8 cellular contexts compared by ENCODE assay signal in the genomic region with DNA sequence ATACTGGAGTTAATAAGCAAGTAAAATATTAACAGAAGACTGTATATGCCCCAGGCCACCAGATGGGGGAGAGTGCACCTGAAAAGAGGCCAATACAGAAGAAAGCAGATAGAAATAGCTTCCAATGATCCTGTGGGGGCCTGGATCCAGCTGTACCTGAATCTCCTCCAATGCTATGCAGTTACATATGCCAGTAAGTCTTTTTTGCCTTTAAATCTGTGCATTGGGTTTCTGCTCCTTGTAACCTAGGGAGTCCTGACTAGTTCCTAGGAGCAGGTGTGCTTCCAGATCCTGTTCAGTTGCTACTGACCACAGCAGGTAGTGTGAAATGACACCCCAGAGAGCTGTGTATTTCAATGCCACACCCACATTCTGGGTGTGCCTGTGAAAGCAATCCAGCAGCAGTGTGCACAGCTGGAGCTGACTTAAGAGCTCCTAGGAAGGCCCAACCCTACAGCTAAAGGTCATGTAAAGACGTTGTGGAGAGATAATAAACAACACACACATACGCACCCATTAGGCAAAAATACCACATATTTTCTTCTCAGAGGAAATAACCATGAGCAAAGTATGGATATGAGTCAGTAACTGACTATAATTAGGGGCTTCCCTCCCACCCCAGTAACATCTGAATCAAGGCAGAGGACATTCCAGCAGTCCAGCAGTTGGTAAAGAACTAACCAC.
DNase-seq lines count a peak whose midpoint lies in the region; ATAC-seq and TF ChIP-seq lines count a peak whose summit lies in the region.

No MANE protein-coding gene starts in this region.

- peaks cover 40% of the 10 kb centered on the region for H3K4me1 ChIP-seq in BLaER1
- peaks cover 0 to 9% (median 7%) of the 10 kb centered on the region in 4 donors for H3K4me1 ChIP-seq in stomach

- no peaks in the 10 kb centered on the region for H3K27me3 ChIP-seq in BLaER1
- H3K27me3 ChIP-seq in stomach: no peaks in the 10 kb centered on the region

- no peak overlapping the region for H3K4me3 ChIP-seq in BLaER1
- no peak overlapping the region for H3K4me3 ChIP-seq in epithelial cell of esophagus (ENCODE audit: low read length)
- H3K4me3 ChIP-seq in stomach: no peak overlapping the region

- TF ChIP-seq EP300 in stomach (IDR thresholded peaks at IDR 0.05): no peak

- H3K27ac ChIP-seq in BLaER1: peak overlapping the region; percentile 45; the same call in 1 of the 2 replicates
- no peak overlapping the region for H3K27ac ChIP-seq in stomach

- H3K9ac ChIP-seq in BLaER1: no peak overlapping the region

- no peaks in the 10 kb centered on the region for H4K20me1 ChIP-seq in BLaER1

- intact Hi-C loops in stomach (cut with DNase I; ENCODE audit: low total_unique reads): no loop called here

- TF ChIP-seq POLR2A in stomach (IDR thresholded peaks at IDR 0.05): no peak

- 18 to 37% (median 19%) methylated on average over 2 of the region's 2 CpGs for WGBS in stomach, 5 donors

- H3K9me3 ChIP-seq in BLaER1 (no peaks in the 10 kb centered on the region; the same call in 1 of the 2 replicates), stomach (no peaks in the 10 kb centered on the region)

- peak; percentile 88 for ATAC-seq in GM18502 (IDR thresholded peaks at IDR 0.05; ENCODE audit: poor library complexity, unreplicated experiment)
- peak; percentile 89 for ATAC-seq in HG02840 (IDR thresholded peaks at IDR 0.05; ENCODE audit: low FRiP score, unreplicated experiment)

- H3K4me2 ChIP-seq in BLaER1: peak overlapping the region; percentile 68

- DNase-seq in NOMO-1 treated with DMSO at 0.1 percent for 48 hours (lab: John Stamatoyannopoulos, UW; ENCODE audit: unreplicated experiment) (peak; percentile 32), epithelial cell of esophagus (ENCODE audit: low read depth) (peak; percentile 81), stomach (peak; percentile 38), NCI-H1105 (lab: John Stamatoyannopoulos, UW) (no peak)
- DNase-seq in activated CD8-positive, alpha-beta memory T cell treated with anti-CD3 and anti-CD28 coated beads, Interleukin-2, amount 50 U/mL, for 48 hours: no peak

- no peaks in the 10 kb centered on the region for H3K36me3 ChIP-seq in BLaER1
- H3K36me3 ChIP-seq in stomach: no peaks in the 10 kb centered on the region

- TF ChIP-seq CTCF in epithelial cell of esophagus (IDR thresholded peaks at IDR 0.05; ENCODE audit: insufficient read depth, low read depth, low read length, missing control alignments) (peak; percentile 24), stomach (IDR thresholded peaks at IDR 0.05) (no peak)

Comparison
In these comparisons a context has a peak if more than half of its experiments do, and no peak if none do; other contexts are left out.
1. DNase-seq: peak in NOMO-1 treated with DMSO at 0.1 percent for 48 hours (single experiment), epithelial cell of esophagus (single experiment) and stomach (single experiment); none in NCI-H1105 (single experiment) and activated CD8-positive, alpha-beta memory T cell treated with anti-CD3 and anti-CD28 coated beads, Interleukin-2, amount 50 U/mL, for 48 hours (single experiment).